1 cellular context compared by ENCODE assay signal in the genomic region with DNA sequence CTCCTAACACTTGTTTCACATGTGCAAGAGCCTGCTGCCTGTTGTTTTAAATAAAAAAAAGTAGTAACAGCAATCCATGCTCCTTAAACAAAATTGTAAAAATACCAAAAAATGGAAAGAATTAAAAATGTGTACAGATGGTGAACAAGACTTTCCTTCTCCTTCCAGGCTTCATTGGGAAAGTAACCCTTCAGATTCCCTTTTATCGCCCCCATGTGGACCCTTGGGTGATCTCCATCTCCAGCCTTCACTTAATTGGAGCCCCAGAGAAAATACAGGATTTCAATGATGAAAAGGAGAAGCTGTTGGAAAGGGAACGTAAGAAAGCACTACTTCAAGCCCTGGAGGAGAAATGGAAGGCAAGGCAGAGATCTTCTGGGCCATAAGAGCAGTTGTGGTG.
TF ChIP-seq lines count a peak whose summit lies in the region.

No MANE protein-coding gene starts in this region.

TF ChIP-seq in GM23338, 12 proteins besides CTCF, POLR2A, EP300 and RAD21 (continued from another document):
- no peak for TF ChIP-seq EZH2 (IDR thresholded peaks at IDR 0.05; ENCODE audit: low read depth, unreplicated experiment)
- TF ChIP-seq CREB1 (CRISPR knock-in tag; IDR thresholded peaks at IDR 0.05; ENCODE audit: low read depth), result no peak
